ENCODE assay signal across 11 cellular contexts in genomic region chr17:35286120-35286781, GRCh38. TPM values are rescaled to one million over a fixed set of nuclear protein-coding genes. Genes with fewer than 3 reads are reported as not detected.
A peak's percentile ranks its signal among the peaks of the same experiment; 100 is the strongest.
DNase-seq lines count a peak whose midpoint lies in the region; ATAC-seq and TF ChIP-seq lines count a peak whose summit lies in the region.
"Had no signal": no experiment of that assay in that cellular context is flagged by ENCODE, and none has a peak within 500 bp of the region (broad histone marks: within the 10 kb centered on the region; RNA-seq: fewer than 3 reads in every experiment).

No MANE protein-coding gene starts in this region.

- H3K36me3 ChIP-seq in KOPT-K1 (ENCODE audit: insufficient read depth, low read length) (no peaks in the 10 kb centered on the region), neuronal stem cell (replicated peaks in 1 of 2; ENCODE audit: control insufficient read depth in 2 of 2, insufficient read depth in 2 of 2, low read length in 2 of 2) (no peaks in the 10 kb centered on the region)

- H2AFZ ChIP-seq in neuronal stem cell (ENCODE audit: low read length) = peak overlapping the region; percentile 44

- no peak overlapping the region for H3K4me3 ChIP-seq in neuronal stem cell (ENCODE audit: low read length in 2 of 2)

- peaks cover 0 to 8% (median 0%) of the 10 kb centered on the region in 3 experiments for H3K27me3 ChIP-seq in neuronal stem cell (ENCODE audit: control insufficient read depth in 3 of 3, insufficient read depth in 3 of 3, low read depth in 1 of 3, low read length in 3 of 3)

- no peak overlapping the region for H2AK5ac ChIP-seq in neuronal stem cell (ENCODE audit: low read depth, low read length)

- no peak overlapping the region for H2BK120ac ChIP-seq in neuronal stem cell (ENCODE audit: low read depth, low read length)

- H3K4me1 Mint-ChIP-seq in activated naive CD4-positive, alpha-beta T cell treated with anti-CD3 and anti-CD28 coated beads, Interleukin-2, amount 10 ng/mL, durations not matched to agents 7 days and 5 days = peaks cover 48% of the 10 kb centered on the region
- H3K4me1 Mint-ChIP-seq in activated T-helper 2 cell treated with anti-CD3 and anti-CD28 coated beads, Interferon-gamma antibody, Interleukin-2, Interleukin-4, amounts not matched to agents 10 μg/mL and 5 μg/mL and 100 μg/mL, durations not matched to agents 14 hours and 24 hours and 36 hours (ENCODE audit: low read depth) = peaks cover 38% of the 10 kb centered on the region
- no peaks in the 10 kb centered on the region for H3K4me1 Mint-ChIP-seq in mesothelial cell of epicardium

- peaks cover 14% of the 10 kb centered on the region for H3K9me3 Mint-ChIP-seq in activated naive CD4-positive, alpha-beta T cell treated with anti-CD3 and anti-CD28 coated beads, Interleukin-2, amount 10 ng/mL, durations not matched to agents 7 days and 5 days
- H3K9me3 Mint-ChIP-seq in activated T-helper 2 cell treated with anti-CD3 and anti-CD28 coated beads, Interferon-gamma antibody, Interleukin-2, Interleukin-4, amounts not matched to agents 10 μg/mL and 5 μg/mL and 100 μg/mL, durations not matched to agents 14 hours and 24 hours and 36 hours = peaks cover 23% of the 10 kb centered on the region
- H3K9me3 Mint-ChIP-seq in mesothelial cell of epicardium = peaks cover 32% of the 10 kb centered on the region

- no peak overlapping the region for H4K8ac ChIP-seq in neuronal stem cell (ENCODE audit: low read depth, low read length)

- H3K4me1 ChIP-seq in neuronal stem cell (ENCODE audit: control insufficient read depth in 2 of 2, insufficient read depth in 1 of 2, low read depth in 1 of 2, low read length in 2 of 2) = no peaks in the 10 kb centered on the region

- H3K9me3 ChIP-seq in KOPT-K1 (ENCODE audit: insufficient read depth, low read length, poor library complexity, severe bottlenecking) = no peaks in the 10 kb centered on the region
- H3K9me3 ChIP-seq in neuronal stem cell (replicated peaks in 1 of 2; ENCODE audit: control insufficient read depth in 2 of 2, insufficient read depth in 1 of 2, low read depth in 1 of 2, low read length in 2 of 2) = no peaks in the 10 kb centered on the region

- H2BK12ac ChIP-seq in neuronal stem cell (ENCODE audit: low read length) = no peak overlapping the region

- intact Hi-C loops in activated T-helper 2 cell treated with anti-CD3 and anti-CD28 coated beads, Interferon-gamma antibody, Interleukin-2, Interleukin-4, amounts not matched to agents 10 μg/mL and 5 μg/mL and 100 μg/mL, durations not matched to agents 14 hours and 24 hours and 36 hours (cut with micrococcal nuclease) = loop anchor here (2.0 kb wide), 1 partner anchor 31 kb away; no protein-coding TSS in a partner anchor

- no peak overlapping the region for H3K4me3 Mint-ChIP-seq in activated naive CD4-positive, alpha-beta T cell treated with anti-CD3 and anti-CD28 coated beads, Interleukin-2, amount 10 ng/mL, durations not matched to agents 7 days and 5 days
- no peak overlapping the region for H3K4me3 Mint-ChIP-seq in activated T-helper 2 cell treated with anti-CD3 and anti-CD28 coated beads, Interferon-gamma antibody, Interleukin-2, Interleukin-4, amounts not matched to agents 10 μg/mL and 5 μg/mL and 100 μg/mL, durations not matched to agents 14 hours and 24 hours and 36 hours (ENCODE audit: low read depth)
- no peak overlapping the region for H3K4me3 Mint-ChIP-seq in mesothelial cell of epicardium
- H3K4me3 Mint-ChIP-seq: CD14-positive monocyte had no signal

- H3K36me3 Mint-ChIP-seq in activated naive CD4-positive, alpha-beta T cell treated with anti-CD3 and anti-CD28 coated beads, Interleukin-2, amount 10 ng/mL, durations not matched to agents 7 days and 5 days = peaks cover 5% of the 10 kb centered on the region
- H3K36me3 Mint-ChIP-seq in activated T-helper 2 cell treated with anti-CD3 and anti-CD28 coated beads, Interferon-gamma antibody, Interleukin-2, Interleukin-4, amounts not matched to agents 10 μg/mL and 5 μg/mL and 100 μg/mL, durations not matched to agents 14 hours and 24 hours and 36 hours (ENCODE audit: low read depth) = peaks cover 12% of the 10 kb centered on the region
- H3K36me3 Mint-ChIP-seq in mesothelial cell of epicardium = no peaks in the 10 kb centered on the region
- H3K36me3 Mint-ChIP-seq: CD14-positive monocyte had no signal

- H4K91ac ChIP-seq in neuronal stem cell (ENCODE audit: low read depth, low read length, poor library complexity) = no peak overlapping the region

- no peaks in the 10 kb centered on the region for H3K79me1 ChIP-seq in neuronal stem cell (ENCODE audit: low read depth, low read length)

- H3K14ac ChIP-seq in neuronal stem cell (ENCODE audit: low read length) = no peak overlapping the region

- H3K27ac Mint-ChIP-seq in activated naive CD4-positive, alpha-beta T cell treated with anti-CD3 and anti-CD28 coated beads, Interleukin-2, amount 10 ng/mL, durations not matched to agents 7 days and 5 days = peak overlapping the region; percentile 4
- peak overlapping the region; percentile 28 for H3K27ac Mint-ChIP-seq in activated T-helper 2 cell treated with anti-CD3 and anti-CD28 coated beads, Interferon-gamma antibody, Interleukin-2, Interleukin-4, amounts not matched to agents 10 μg/mL and 5 μg/mL and 100 μg/mL, durations not matched to agents 14 hours and 24 hours and 36 hours
- no peak overlapping the region for H3K27ac Mint-ChIP-seq in mesothelial cell of epicardium
- H3K27ac Mint-ChIP-seq: CD14-positive monocyte had no signal

- no peak overlapping the region for H3K4me2 ChIP-seq in neuronal stem cell (ENCODE audit: insufficient read depth, low read length, poor library complexity, severe bottlenecking)

- peak; percentile 33 for DNase-seq in activated naive CD4-positive, alpha-beta T cell treated with anti-CD3 and anti-CD28 coated beads, Interleukin-2, amount 10 ng/mL, durations not matched to agents 7 days and 5 days
- DNase-seq in activated naive CD4-positive, alpha-beta T cell treated with Interleukin-2 at 50 U/mL for 16 hours = no peak
- peak; percentile 19 for DNase-seq in activated T-helper 2 cell treated with anti-CD3 and anti-CD28 coated beads, Interferon-gamma antibody, Interleukin-2, Interleukin-4, amounts not matched to agents 10 μg/mL and 5 μg/mL and 100 μg/mL, durations not matched to agents 14 hours and 24 hours and 36 hours (ENCODE audit: low spot score)
- DNase-seq in neuronal stem cell (ENCODE audit: low spot score) (no peak), omental fat pad (ENCODE audit: low spot score) (no peak), mesothelial cell of epicardium (ENCODE audit: low spot score in 2 of 2, unreplicated experiment in 2 of 2) (no peak)
- DNase-seq: Right ventricle myocardium superior had no signal

- whole genome bisulfite sequencing in neuronal stem cell (ENCODE audit: extremely low coverage in 2 of 2, insufficient read length in 2 of 2, insufficient replicate concordance in 1 of 2), 2 donors = no CpG with 5 or more reads among the region's 2 CpGs

- H3K9ac ChIP-seq in neuronal stem cell (ENCODE audit: low read depth, low read length, poor library complexity) = no peak overlapping the region

- H2BK15ac ChIP-seq in neuronal stem cell (ENCODE audit: low read length) = no peak overlapping the region

- CTCF ChIA-PET in activated naive CD4-positive, alpha-beta T cell treated with anti-CD3 and anti-CD28 coated beads, Interleukin-2, amount 10 ng/mL, durations not matched to agents 7 days and 5 days (lab: Charles Lee) = interaction anchor here (0.6 to 1.3 kb wide), 2 partner anchors 26 to 391 kb away, joined by 3 to 4 read pairs; no protein-coding TSS in a partner anchor

- no peak overlapping the region for H3K18ac ChIP-seq in neuronal stem cell (ENCODE audit: low read length)

- TF ChIP-seq CTCF in omental fat pad (IDR thresholded peaks at IDR 0.05) = no peak
- TF ChIP-seq CTCF in mesothelial cell of epicardium (IDR thresholded peaks at IDR 0.05; ENCODE audit: unreplicated experiment) = no peak

- H3K27me3 Mint-ChIP-seq in activated naive CD4-positive, alpha-beta T cell treated with anti-CD3 and anti-CD28 coated beads, Interleukin-2, amount 10 ng/mL, durations not matched to agents 7 days and 5 days = peaks cover 8% of the 10 kb centered on the region
- peaks cover 12% of the 10 kb centered on the region for H3K27me3 Mint-ChIP-seq in activated T-helper 2 cell treated with anti-CD3 and anti-CD28 coated beads, Interferon-gamma antibody, Interleukin-2, Interleukin-4, amounts not matched to agents 10 μg/mL and 5 μg/mL and 100 μg/mL, durations not matched to agents 14 hours and 24 hours and 36 hours (ENCODE audit: low read depth)
- peaks cover 33% of the 10 kb centered on the region for H3K27me3 Mint-ChIP-seq in mesothelial cell of epicardium (ENCODE audit: low read depth)

- H3K27ac ChIP-seq in KOPT-K1 (ENCODE audit: low read depth, low read length, poor library complexity, severe bottlenecking) = peak overlapping the region; percentile 67
- H3K27ac ChIP-seq in neuronal stem cell (replicated peaks; ENCODE audit: low read length) = no peak overlapping the region

- no peak overlapping the region for H3K23ac ChIP-seq in neuronal stem cell (ENCODE audit: low read depth, low read length, poor library complexity)

- H3K4ac ChIP-seq in neuronal stem cell (ENCODE audit: low read length) = no peak overlapping the region

- H2BK5ac ChIP-seq in neuronal stem cell (ENCODE audit: low read length) = no peak overlapping the region

- no peak for ATAC-seq in omental fat pad (ENCODE audit: low FRiP score)
- no peak for ATAC-seq in GM19035 (IDR thresholded peaks at IDR 0.05; ENCODE audit: unreplicated experiment)
- ATAC-seq: esophagus mucosa had no signal

RNA-seq across cellular contexts. Expression of gene SLFN5, which starts 43.4 kb away (rescaled TPM):
- total RNA-seq in activated T-helper 2 cell treated with anti-CD3 and anti-CD28 coated beads, Interferon-gamma antibody, Interleukin-2, Interleukin-4, amounts not matched to agents 10 μg/mL and 5 μg/mL and 100 μg/mL, durations not matched to agents 14 hours and 24 hours and 36 hours = 8.8 and 9.9 TPM in 2 replicates
- polyA plus RNA-seq in neuronal stem cell (2013, experiment 1 of 2) = 2.3 TPM
- polyA plus RNA-seq in neuronal stem cell (2013, experiment 2 of 2) = 2.1 TPM
- total RNA-seq in omental fat pad (10 to 100 TPM; 18.9 to 53.0 (median 32.5) TPM), mesothelial cell of epicardium (46.2 to 50.0 TPM (median 46.9 TPM) in 3 replicates)

Comparison
In these comparisons a context has a peak if more than half of its experiments do, and no peak if none do; other contexts are left out.
1. DNase-seq: peak in activated naive CD4-positive, alpha-beta T cell treated with anti-CD3 and anti-CD28 coated beads, Interleukin-2, amount 10 ng/mL, durations not matched to agents 7 days and 5 days (single experiment) and activated T-helper 2 cell treated with anti-CD3 and anti-CD28 coated beads, Interferon-gamma antibody, Interleukin-2, Interleukin-4, amounts not matched to agents 10 μg/mL and 5 μg/mL and 100 μg/mL, durations not matched to agents 14 hours and 24 hours and 36 hours (single experiment); none in activated naive CD4-positive, alpha-beta T cell treated with Interleukin-2 at 50 U/mL for 16 hours (single experiment), neuronal stem cell (single experiment), omental fat pad (single experiment) and mesothelial cell of epicardium (0 of 2).